Comparison of ENCODE assay signal across 16 cellular contexts in genomic region chr2:77228379-77228778, GRCh38.
DNase-seq lines count a peak whose midpoint lies in the region; ATAC-seq and TF ChIP-seq lines count a peak whose summit lies in the region.
"Had no signal": no experiment of that assay in that cellular context is flagged by ENCODE, and none has a peak within 500 bp of the region (broad histone marks: within the 10 kb centered on the region; RNA-seq: fewer than 3 reads in every experiment).

No MANE protein-coding gene starts in this region.

- TF ChIP-seq CTCF in fibroblast of pulmonary artery (IDR thresholded peaks at IDR 0.05; ENCODE audit: low read length, missing control alignments), result no peak
- no peak for TF ChIP-seq CTCF in dorsolateral prefrontal cortex (IDR thresholded peaks at IDR 0.05 in 54 of 56, conservative IDR thresholded peaks at IDR 0.05 in 2 of 56; ENCODE audit: low read depth in 1 of 56, partially characterized antibody in 56 of 56)

- H3K4me3 ChIP-seq in fibroblast of pulmonary artery (replicated peaks; ENCODE audit: low read depth, low read length) (no peak overlapping the region), dorsolateral prefrontal cortex (no peak overlapping the region)
- H3K4me3 ChIP-seq: psoas muscle had no signal

- no peak overlapping the region for H3K27ac ChIP-seq in dorsolateral prefrontal cortex
- H3K27ac ChIP-seq: psoas muscle had no signal

- H3K27me3 ChIP-seq in dorsolateral prefrontal cortex, result no peaks in the 10 kb centered on the region

- intact Hi-C loops in Right ventricle myocardium inferior (cut with DNase I) (no loop called here), left ventricle myocardium superior (cut with micrococcal nuclease) (no loop called here), dorsolateral prefrontal cortex (cut with DNase I) (no loop called here)

- DNase-seq in Right ventricle myocardium inferior (ENCODE audit: missing footprints) (no peak), left ventricle myocardium superior (no peak), NCI-H446 (lab: John Stamatoyannopoulos, UW) (peak; percentile 46 to 75), fibroblast of pulmonary artery (ENCODE audit: low read depth) (peak; percentile 3), stromal cell of bone marrow (ENCODE audit: low read depth) (peak; percentile 40), dorsolateral prefrontal cortex (no peak)
- DNase-seq: activated naive CD4-positive, alpha-beta T cell treated with anti-CD3 and anti-CD28 coated beads, Interleukin-2, amount 50 U/mL, for 16 hours; HCEC 1CT; naive thymus-derived CD4-positive, alpha-beta T cell; NCI-H1436 treated with DMSO at 0.1 percent for 48 hours; psoas muscle; SHP77; stimulated activated naive CD8-positive, alpha-beta T cell treated with anti-CD3 and anti-CD28 coated beads, Interleukin-15, amount 100 ng/mL, for 72 hours had no signal

- peak; percentile 31 for ATAC-seq in Right ventricle myocardium inferior
- ATAC-seq in left ventricle myocardium superior, result no peak
- no peak for ATAC-seq in HG02763 (IDR thresholded peaks at IDR 0.05; ENCODE audit: unreplicated experiment)
- ATAC-seq in GM18511 (IDR thresholded peaks at IDR 0.05; ENCODE audit: unreplicated experiment), result no peak
- ATAC-seq: activated CD4-positive, CD25-positive, alpha-beta regulatory T cell treated with anti-CD3 and anti-CD28 coated beads, Interleukin-2, amount 50 U/mL, for 24 hours; naive thymus-derived CD4-positive, alpha-beta T cell; psoas muscle; stimulated activated naive CD8-positive, alpha-beta T cell treated with anti-CD3 and anti-CD28 coated beads, Interleukin-15, amount 100 ng/mL, for 72 hours had no signal

Comparison
In these comparisons a context has a peak if more than half of its experiments do, and no peak if none do; other contexts are left out.
1. DNase-seq: peak in NCI-H446 (2 of 2), fibroblast of pulmonary artery (single experiment) and stromal cell of bone marrow (single experiment); none in Right ventricle myocardium inferior (single experiment), left ventricle myocardium superior (single experiment) and dorsolateral prefrontal cortex (0 of 10).